Comparison of ENCODE assay signal across 37 cellular contexts in genomic region chr12:52411806-52412205, GRCh38. TPM values are rescaled to one million over a fixed set of nuclear protein-coding genes. Genes with fewer than 3 reads are reported as not detected.
"Had no signal": no experiment of that assay in that cellular context is flagged by ENCODE, and none has a peak within 500 bp of the region (broad histone marks: within the 10 kb centered on the region; RNA-seq: fewer than 3 reads in every experiment).

No MANE protein-coding gene starts in this region.

- H3K4me3 ChIP-seq: ascending aorta, breast epithelium, cardiac muscle cell had no signal

- H3K27me3 ChIP-seq: ascending aorta, brain microvascular endothelial cell, breast epithelium had no signal

- H3K27ac ChIP-seq: ascending aorta, brain microvascular endothelial cell, breast epithelium, cardiac muscle cell, VCaP had no signal

- FAIRE-seq: TTC549 had no signal

- H3K4me1 ChIP-seq: ascending aorta, breast epithelium had no signal

- ATAC-seq: activated CD8-positive, alpha-beta T cell treated with anti-CD3 and anti-CD28 coated beads for 36 hours; activated naive CD8-positive, alpha-beta T cell treated with anti-CD3 and anti-CD28 coated beads, Interleukin-2, amount 50 U/mL, for 24 hours; activated T-cell treated with anti-CD3 and anti-CD28 coated beads, Interleukin-2, amount 50 U/mL, for 4 hours; activated T-cell treated with anti-CD3 and anti-CD28 coated beads, Interleukin-2, amount 50 U/mL, for 72 hours; activated T-helper 17 cell treated with anti-CD3 and anti-CD28 coated beads, Interleukin-2, amount 50 U/mL, for 72 hours had no signal

- DNase-seq: activated B cell treated with CpG ODN at 0.5 μM for 24 hours; activated CD4-positive, alpha-beta memory T cell treated with anti-CD3 and anti-CD28 coated beads for 36 hours; activated CD4-positive, alpha-beta T cell treated with anti-CD3 and anti-CD28 coated beads for 4 hours; activated CD4-positive, alpha-beta T cell treated with anti-CD3 and anti-CD28 coated beads, Interleukin-2, amount 10 ng/mL, durations not matched to agents 24 days and 14 days; activated CD4-positive, alpha-beta T cell treated with anti-CD3 and anti-CD28 coated beads, Interleukin-2, amount 50 U/mL, for 1 hour; activated CD4-positive, alpha-beta T cell treated with anti-CD3 and anti-CD28 coated beads, Interleukin-2, amount 50 U/mL, for 4 hours; activated CD4-positive, CD25-positive, alpha-beta regulatory T cell treated with anti-CD3 and anti-CD28 coated beads, Interleukin-2, amount 50 U/mL, for 72 hours; activated CD8-positive, alpha-beta memory T cell treated with anti-CD3 and anti-CD28 coated beads, Interleukin-2, amount 50 U/mL, for 4 hours; activated CD8-positive, alpha-beta T cell treated with anti-CD3 and anti-CD28 coated beads for 36 hours; activated effector memory CD4-positive, alpha-beta T cell treated with anti-CD3 and anti-CD28 coated beads, Interleukin-2, amount 50 U/mL, for 16 hours; activated gamma-delta T cell treated with Interleukin-2 at 50 U/mL for 16 hours; activated naive CD4-positive, alpha-beta T cell; activated naive CD4-positive, alpha-beta T cell treated with anti-CD3 and anti-CD28 coated beads, Interleukin-2, amount 10 ng/mL, durations not matched to agents 7 days and 5 days; activated naive CD8-positive, alpha-beta T cell treated with anti-CD3 and anti-CD28 coated beads, Interleukin-2, amount 10 ng/mL, durations not matched to agents 7 days and 5 days; activated naive CD8-positive, alpha-beta T cell treated with anti-CD3 and anti-CD28 coated beads, Interleukin-2, amount 50 U/mL, for 24 hours; activated T-cell treated with anti-CD3 and anti-CD28 coated beads for 4 hours; activated T-cell treated with anti-CD3 and anti-CD28 coated beads, Interleukin-2, amount 50 U/mL, for 1 hour; activated T-cell treated with anti-CD3 and anti-CD28 coated beads, Interleukin-2, amount 50 U/mL, for 4 hours; activated T-cell treated with anti-CD3 and anti-CD28 coated beads, Interleukin-2, amount 50 U/mL, for 72 hours; amygdala; anterior cingulate cortex; brain microvascular endothelial cell; caudate nucleus; cerebellar nuclear complex; T-helper 1 cell; T-helper 2 cell; T-helper 9 cell had no signal

- H3K9me3 ChIP-seq: ascending aorta, breast epithelium had no signal

- H3K36me3 ChIP-seq: ascending aorta, brain microvascular endothelial cell, breast epithelium, cardiac muscle cell had no signal

RNA-seq across cellular contexts. Expression of gene KRT82, which starts 5.7 kb away (rescaled TPM):
- total RNA-seq: activated B cell treated with CpG ODN at 0.5 μM for 24 hours; activated CD4-positive, alpha-beta memory T cell treated with anti-CD3 and anti-CD28 coated beads for 36 hours; activated CD4-positive, alpha-beta T cell treated with anti-CD3 and anti-CD28 coated beads, Interleukin-2, amount 10 ng/mL, durations not matched to agents 24 days and 14 days; activated CD8-positive, alpha-beta memory T cell treated with anti-CD3 and anti-CD28 coated beads for 36 hours; activated CD8-positive, alpha-beta T cell treated with anti-CD3 and anti-CD28 coated beads for 36 hours; activated naive CD8-positive, alpha-beta T cell treated with anti-CD3 and anti-CD28 coated beads, Interleukin-2, amount 10 ng/mL, durations not matched to agents 7 days and 5 days; activated T-cell treated with anti-CD3 and anti-CD28 coated beads, Interleukin-2, amount 50 U/mL, for 4 hours; activated T-cell treated with anti-CD3 and anti-CD28 coated beads, Interleukin-2, amount 50 U/mL, for 72 hours; activated T-helper 1 cell treated with anti-CD3 and anti-CD28 coated beads, Interleukin-12 subunit alpha, Interleukin-12 subunit beta, Interleukin-2, Interleukin-4 antibody, amounts not matched to agents 30 ng/mL and 10 ng/mL and 1 ng/mL, durations not matched to agents 14 hours and 24 hours and 36 hours; activated T-helper 17 cell treated with anti-CD3 and anti-CD28 coated beads, Interleukin-2, amount 50 U/mL, for 72 hours; ascending aorta; breast epithelium; cardiac muscle cell; chondrocyte had no signal
- polyA plus RNA-seq: adipose tissue, cardiac muscle cell had no signal

RNA-seq across cellular contexts. Expression of gene KRT75, which starts 22.4 kb away (rescaled TPM):
- total RNA-seq: activated B cell treated with CpG ODN at 0.5 μM for 24 hours; activated CD4-positive, alpha-beta memory T cell treated with anti-CD3 and anti-CD28 coated beads for 36 hours; activated CD4-positive, alpha-beta T cell treated with anti-CD3 and anti-CD28 coated beads, Interleukin-2, amount 10 ng/mL, durations not matched to agents 24 days and 14 days; activated CD8-positive, alpha-beta memory T cell treated with anti-CD3 and anti-CD28 coated beads for 36 hours; activated CD8-positive, alpha-beta T cell treated with anti-CD3 and anti-CD28 coated beads for 36 hours; activated naive CD8-positive, alpha-beta T cell treated with anti-CD3 and anti-CD28 coated beads, Interleukin-2, amount 10 ng/mL, durations not matched to agents 7 days and 5 days; activated T-cell treated with anti-CD3 and anti-CD28 coated beads, Interleukin-2, amount 50 U/mL, for 4 hours; activated T-cell treated with anti-CD3 and anti-CD28 coated beads, Interleukin-2, amount 50 U/mL, for 72 hours; activated T-helper 1 cell treated with anti-CD3 and anti-CD28 coated beads, Interleukin-12 subunit alpha, Interleukin-12 subunit beta, Interleukin-2, Interleukin-4 antibody, amounts not matched to agents 30 ng/mL and 10 ng/mL and 1 ng/mL, durations not matched to agents 14 hours and 24 hours and 36 hours; activated T-helper 17 cell treated with anti-CD3 and anti-CD28 coated beads, Interleukin-2, amount 50 U/mL, for 72 hours; ascending aorta; breast epithelium; cardiac muscle cell; chondrocyte had no signal
- polyA plus RNA-seq: cardiac muscle cell had no signal

RNA-seq across cellular contexts. Expression of gene KRT84, which starts 26.4 kb away (rescaled TPM):
- total RNA-seq: activated B cell treated with CpG ODN at 0.5 μM for 24 hours; activated CD4-positive, alpha-beta memory T cell treated with anti-CD3 and anti-CD28 coated beads for 36 hours; activated CD4-positive, alpha-beta T cell treated with anti-CD3 and anti-CD28 coated beads, Interleukin-2, amount 10 ng/mL, durations not matched to agents 24 days and 14 days; activated CD8-positive, alpha-beta memory T cell treated with anti-CD3 and anti-CD28 coated beads for 36 hours; activated CD8-positive, alpha-beta T cell treated with anti-CD3 and anti-CD28 coated beads for 36 hours; activated naive CD8-positive, alpha-beta T cell treated with anti-CD3 and anti-CD28 coated beads, Interleukin-2, amount 10 ng/mL, durations not matched to agents 7 days and 5 days; activated T-cell treated with anti-CD3 and anti-CD28 coated beads, Interleukin-2, amount 50 U/mL, for 4 hours; activated T-cell treated with anti-CD3 and anti-CD28 coated beads, Interleukin-2, amount 50 U/mL, for 72 hours; activated T-helper 1 cell treated with anti-CD3 and anti-CD28 coated beads, Interleukin-12 subunit alpha, Interleukin-12 subunit beta, Interleukin-2, Interleukin-4 antibody, amounts not matched to agents 30 ng/mL and 10 ng/mL and 1 ng/mL, durations not matched to agents 14 hours and 24 hours and 36 hours; activated T-helper 17 cell treated with anti-CD3 and anti-CD28 coated beads, Interleukin-2, amount 50 U/mL, for 72 hours; ascending aorta; breast epithelium; cardiac muscle cell; chondrocyte had no signal
- polyA plus RNA-seq: adipose tissue, cardiac muscle cell had no signal

RNA-seq across cellular contexts. Expression of gene KRT6B, which starts 40.1 kb away (rescaled TPM):
- total RNA-seq: activated B cell treated with CpG ODN at 0.5 μM for 24 hours; activated CD4-positive, alpha-beta memory T cell treated with anti-CD3 and anti-CD28 coated beads for 36 hours; activated CD4-positive, alpha-beta T cell treated with anti-CD3 and anti-CD28 coated beads, Interleukin-2, amount 10 ng/mL, durations not matched to agents 24 days and 14 days; activated CD8-positive, alpha-beta memory T cell treated with anti-CD3 and anti-CD28 coated beads for 36 hours; activated CD8-positive, alpha-beta T cell treated with anti-CD3 and anti-CD28 coated beads for 36 hours; activated naive CD8-positive, alpha-beta T cell treated with anti-CD3 and anti-CD28 coated beads, Interleukin-2, amount 10 ng/mL, durations not matched to agents 7 days and 5 days; activated T-cell treated with anti-CD3 and anti-CD28 coated beads, Interleukin-2, amount 50 U/mL, for 4 hours; activated T-cell treated with anti-CD3 and anti-CD28 coated beads, Interleukin-2, amount 50 U/mL, for 72 hours; activated T-helper 1 cell treated with anti-CD3 and anti-CD28 coated beads, Interleukin-12 subunit alpha, Interleukin-12 subunit beta, Interleukin-2, Interleukin-4 antibody, amounts not matched to agents 30 ng/mL and 10 ng/mL and 1 ng/mL, durations not matched to agents 14 hours and 24 hours and 36 hours; activated T-helper 17 cell treated with anti-CD3 and anti-CD28 coated beads, Interleukin-2, amount 50 U/mL, for 72 hours; cardiac muscle cell; chondrocyte had no signal

RNA-seq across cellular contexts. Expression of gene KRT85, which starts 44.5 kb away (rescaled TPM):
- total RNA-seq: activated B cell treated with CpG ODN at 0.5 μM for 24 hours; activated CD4-positive, alpha-beta memory T cell treated with anti-CD3 and anti-CD28 coated beads for 36 hours; activated CD4-positive, alpha-beta T cell treated with anti-CD3 and anti-CD28 coated beads, Interleukin-2, amount 10 ng/mL, durations not matched to agents 24 days and 14 days; activated CD8-positive, alpha-beta memory T cell treated with anti-CD3 and anti-CD28 coated beads for 36 hours; activated CD8-positive, alpha-beta T cell treated with anti-CD3 and anti-CD28 coated beads for 36 hours; activated naive CD8-positive, alpha-beta T cell treated with anti-CD3 and anti-CD28 coated beads, Interleukin-2, amount 10 ng/mL, durations not matched to agents 7 days and 5 days; activated T-cell treated with anti-CD3 and anti-CD28 coated beads, Interleukin-2, amount 50 U/mL, for 4 hours; activated T-cell treated with anti-CD3 and anti-CD28 coated beads, Interleukin-2, amount 50 U/mL, for 72 hours; activated T-helper 1 cell treated with anti-CD3 and anti-CD28 coated beads, Interleukin-12 subunit alpha, Interleukin-12 subunit beta, Interleukin-2, Interleukin-4 antibody, amounts not matched to agents 30 ng/mL and 10 ng/mL and 1 ng/mL, durations not matched to agents 14 hours and 24 hours and 36 hours; activated T-helper 17 cell treated with anti-CD3 and anti-CD28 coated beads, Interleukin-2, amount 50 U/mL, for 72 hours; ascending aorta; breast epithelium; chondrocyte had no signal
- polyA plus RNA-seq: adipose tissue, cardiac muscle cell had no signal
